In genomic region chr22:33921576-33922181, GRCh38 we compare ENCODE assay signal across 8 cellular contexts. TPM values are rescaled to one million over a fixed set of nuclear protein-coding genes. Genes with fewer than 3 reads are reported as not detected.
DNase-seq lines count a peak whose midpoint lies in the region; ATAC-seq and TF ChIP-seq lines count a peak whose summit lies in the region.

No MANE protein-coding gene starts in this region.

- H3K4me2 ChIP-seq in Karpas-422 (ENCODE audit: low read depth, low read length, poor library complexity, severe bottlenecking): peak overlapping the region; percentile 58

- 0% methylated on average over 9 to 12 of the region's 37 CpGs for WGBS in esophagus squamous epithelium, 2 donors

- H3K27me3 ChIP-seq in CD4-positive, alpha-beta memory T cell (ENCODE audit: insufficient read depth, low read length): peaks cover 5% of the 10 kb centered on the region
- H3K27me3 ChIP-seq in Karpas-422 (ENCODE audit: low read length) (no peaks in the 10 kb centered on the region), esophagus squamous epithelium (peaks cover 0 to 41% (median 0%) of the 10 kb centered on the region in 4 donors), thoracic aorta (replicated peaks; ENCODE audit: insufficient read depth) (no peaks in the 10 kb centered on the region)

- H3K9me2 ChIP-seq in Karpas-422 (replicated peaks; ENCODE audit: insufficient read depth, low read length): no peaks in the 10 kb centered on the region

- H4K20me1 ChIP-seq in Karpas-422 (ENCODE audit: insufficient read depth, low read depth, low read length): no peaks in the 10 kb centered on the region

- H3K27ac Mint-ChIP-seq in CD4-positive, alpha-beta memory T cell: peak overlapping the region in 1 of 7 donors; percentile 23
- no peak overlapping the region for H3K27ac Mint-ChIP-seq in activated CD8-positive, alpha-beta T cell treated with anti-CD3 and anti-CD28 coated beads, Interleukin-2, amount 10 ng/mL, durations not matched to agents 7 days and 5 days

- intact Hi-C loops in CD4-positive, alpha-beta memory T cell (cut with micrococcal nuclease): no loop called here
- intact Hi-C loops in esophagus squamous epithelium (cut with DNase I): loop anchor here (10.0 kb wide), 1 partner anchor 183 kb away; no protein-coding TSS in a partner anchor
- intact Hi-C loops in mucosa of descending colon (cut with DNase I, micrococcal nuclease): loop anchor here (10.0 kb wide), 1 partner anchor 183 kb away; no protein-coding TSS in a partner anchor

- no peak overlapping the region for H3K9ac ChIP-seq in Karpas-422 (ENCODE audit: low read length)

- POLR2A ChIA-PET in CD4-positive, alpha-beta memory T cell (lab: Charles Lee; ENCODE audit: partially characterized antibody): no interaction called here
- POLR2A ChIA-PET in activated CD8-positive, alpha-beta T cell treated with anti-CD3 and anti-CD28 coated beads, Interleukin-2, amount 10 ng/mL, durations not matched to agents 7 days and 5 days (lab: Charles Lee): no interaction called here

- CTCF ChIA-PET in CD4-positive, alpha-beta memory T cell (lab: Charles Lee; ENCODE audit: partially characterized antibody): interaction anchor here (2.1 kb wide), 1 partner anchor 10 kb away, joined by 6 read pairs; no protein-coding TSS in a partner anchor
- CTCF ChIA-PET in activated CD8-positive, alpha-beta T cell treated with anti-CD3 and anti-CD28 coated beads, Interleukin-2, amount 10 ng/mL, durations not matched to agents 7 days and 5 days (lab: Charles Lee): no interaction called here

- H3K36me3 Mint-ChIP-seq in CD4-positive, alpha-beta memory T cell: peaks cover 0 to 3% of the 10 kb centered on the region in 2 donors
- H3K36me3 Mint-ChIP-seq in activated CD8-positive, alpha-beta T cell treated with anti-CD3 and anti-CD28 coated beads, Interleukin-2, amount 10 ng/mL, durations not matched to agents 7 days and 5 days (ENCODE audit: low read depth): peaks cover 1% of the 10 kb centered on the region

- H3K4me3 Mint-ChIP-seq in CD4-positive, alpha-beta memory T cell: peak overlapping the region; percentile 80 to 89 (median 85)
- peak overlapping the region; percentile 57 for H3K4me3 Mint-ChIP-seq in activated CD8-positive, alpha-beta T cell treated with anti-CD3 and anti-CD28 coated beads, Interleukin-2, amount 10 ng/mL, durations not matched to agents 7 days and 5 days

- peaks cover 14% of the 10 kb centered on the region for H3K4me1 ChIP-seq in CD4-positive, alpha-beta memory T cell (ENCODE audit: insufficient read depth, low read length)
- peaks cover 3% of the 10 kb centered on the region; the same call in 1 of the 2 replicates for H3K4me1 ChIP-seq in Karpas-422 (ENCODE audit: low read length)
- H3K4me1 ChIP-seq in esophagus squamous epithelium: peaks cover 3 to 57% (median 20%) of the 10 kb centered on the region in 3 donors
- no peaks in the 10 kb centered on the region for H3K4me1 ChIP-seq in mucosa of descending colon (ENCODE audit: low read depth)
- peaks cover 3 to 29% of the 10 kb centered on the region in 2 donors for H3K4me1 ChIP-seq in thoracic aorta (ENCODE audit: control insufficient read depth in 1 of 2, low read depth in 2 of 2)

- TF ChIP-seq CTCF in esophagus squamous epithelium (IDR thresholded peaks at IDR 0.05) (no peak), mucosa of descending colon (IDR thresholded peaks at IDR 0.05) (no peak), thoracic aorta (IDR thresholded peaks at IDR 0.05) (no peak)

- no peaks in the 10 kb centered on the region for H3K79me2 ChIP-seq in Karpas-422 (ENCODE audit: low read length)

- no peak overlapping the region for H3K27ac ChIP-seq in CD4-positive, alpha-beta memory T cell (ENCODE audit: low read depth, low read length)
- no peak overlapping the region for H3K27ac ChIP-seq in Karpas-422 (ENCODE audit: low read length)
- peak overlapping the region; percentile 70 to 90 (median 83) for H3K27ac ChIP-seq in esophagus squamous epithelium
- H3K27ac ChIP-seq in thoracic aorta: peak overlapping the region; percentile 62 to 71

- peaks cover 27 to 36% of the 10 kb centered on the region in 2 donors for H3K27me3 Mint-ChIP-seq in CD4-positive, alpha-beta memory T cell
- peaks cover 48% of the 10 kb centered on the region for H3K27me3 Mint-ChIP-seq in activated CD8-positive, alpha-beta T cell treated with anti-CD3 and anti-CD28 coated beads, Interleukin-2, amount 10 ng/mL, durations not matched to agents 7 days and 5 days (ENCODE audit: low read depth)

- H3K9me3 Mint-ChIP-seq in CD4-positive, alpha-beta memory T cell: peaks cover 0 to 8% (median 1%) of the 10 kb centered on the region in 8 donors
- H3K9me3 Mint-ChIP-seq in activated CD8-positive, alpha-beta T cell treated with anti-CD3 and anti-CD28 coated beads, Interleukin-2, amount 10 ng/mL, durations not matched to agents 7 days and 5 days (ENCODE audit: insufficient read depth): no peaks in the 10 kb centered on the region

- H3K36me3 ChIP-seq in CD4-positive, alpha-beta memory T cell (ENCODE audit: insufficient read depth, low read length): no peaks in the 10 kb centered on the region
- no peaks in the 10 kb centered on the region for H3K36me3 ChIP-seq in Karpas-422 (ENCODE audit: insufficient read depth, low read length)
- H3K36me3 ChIP-seq in esophagus squamous epithelium: no peaks in the 10 kb centered on the region
- no peaks in the 10 kb centered on the region for H3K36me3 ChIP-seq in mucosa of descending colon (ENCODE audit: low read depth)
- no peaks in the 10 kb centered on the region for H3K36me3 ChIP-seq in thoracic aorta

- H3K4me3 ChIP-seq in CD4-positive, alpha-beta memory T cell (ENCODE audit: low read length in 2 of 2): peak overlapping the region in 1 of 2 donors; percentile 50
- H3K4me3 ChIP-seq in Karpas-422 (ENCODE audit: low read length) (no peak overlapping the region; the same call in 1 of the 2 replicates), esophagus squamous epithelium (peak overlapping the region; percentile 44 to 81 (median 70)), mucosa of descending colon (peak overlapping the region; percentile 75), thoracic aorta (peak overlapping the region; percentile 80)

- no peaks in the 10 kb centered on the region for H3K9me3 ChIP-seq in CD4-positive, alpha-beta memory T cell (ENCODE audit: control insufficient read depth in 1 of 2, low read length in 2 of 2)
- no peaks in the 10 kb centered on the region for H3K9me3 ChIP-seq in Karpas-422 (ENCODE audit: low read length)
- no peaks in the 10 kb centered on the region for H3K9me3 ChIP-seq in esophagus squamous epithelium
- H3K9me3 ChIP-seq in mucosa of descending colon: no peaks in the 10 kb centered on the region
- no peaks in the 10 kb centered on the region for H3K9me3 ChIP-seq in thoracic aorta

- H2AFZ ChIP-seq in Karpas-422 (ENCODE audit: low read length): peak overlapping the region; percentile 50; the same call in 1 of the 2 replicates

- DNase-seq in CD4-positive, alpha-beta memory T cell: peak in 1 of 5 donors; percentile 4
- DNase-seq in Karpas-422 (no peak), esophagus squamous epithelium (lab: John Stamatoyannopoulos, UW) (no peak), mucosa of descending colon (peak; percentile 64 to 73 (median 69)), thoracic aorta (ENCODE audit: low spot score) (no peak)
- peak; percentile 22 for DNase-seq in activated CD8-positive, alpha-beta T cell treated with anti-CD3 and anti-CD28 coated beads, Interleukin-2, amount 10 ng/mL, durations not matched to agents 7 days and 5 days
- no peak for DNase-seq in stimulated activated naive CD4-positive, alpha-beta T cell (lab: John Stamatoyannopoulos, UW)

- no peak for TF ChIP-seq POLR2A in esophagus squamous epithelium (IDR thresholded peaks at IDR 0.05)

- ATAC-seq in activated CD8-positive, alpha-beta T cell treated with anti-CD3 and anti-CD28 coated beads, Interleukin-2, amount 10 ng/mL, durations not matched to agents 7 days and 5 days: no peak
- ATAC-seq in mucosa of descending colon: peak; percentile 23
- ATAC-seq in thoracic aorta (ENCODE audit: insufficient number of reproducible peaks, low FRiP score, low read depth): no peak
- no peak for ATAC-seq in HG02571 (IDR thresholded peaks at IDR 0.05; ENCODE audit: unreplicated experiment)

- peaks cover 8 to 28% (median 17%) of the 10 kb centered on the region in 4 donors for H3K4me1 Mint-ChIP-seq in CD4-positive, alpha-beta memory T cell
- peaks cover 15% of the 10 kb centered on the region for H3K4me1 Mint-ChIP-seq in activated CD8-positive, alpha-beta T cell treated with anti-CD3 and anti-CD28 coated beads, Interleukin-2, amount 10 ng/mL, durations not matched to agents 7 days and 5 days (ENCODE audit: low read depth)

RNA-seq across cellular contexts. Expression of gene LARGE1, which starts 1.4 kb away (rescaled TPM):
- 1 to 10 TPM; 1.0 to 1.1 TPM for total RNA-seq in CD4-positive, alpha-beta memory T cell
- under 1 TPM in 1 of 2 donors, not detected in 1; 0.06 TPM for polyA plus RNA-seq in CD4-positive, alpha-beta memory T cell
- 0.15 and 1.0 TPM in 2 replicates for total RNA-seq in Karpas-422 (2014; rRNA removed; shearing (Covaris generic); ENCODE audit: low replicate concordance)
- total RNA-seq in activated CD8-positive, alpha-beta T cell treated with anti-CD3 and anti-CD28 coated beads, Interleukin-2, amount 10 ng/mL, durations not matched to agents 7 days and 5 days: under 1 TPM; 0.18 to 0.58 TPM
- total RNA-seq in esophagus squamous epithelium (10 to 100 TPM in 1 of 4 donors, 1 to 10 TPM in 3; 5.2 to 15.1 (median 6.6) TPM), mucosa of descending colon (10 to 100 TPM; 29.3 to 93.8 (median 67.7) TPM), thoracic aorta (10 to 100 TPM; 29.5 to 42.1 TPM)

Comparison
In these comparisons a context has a peak if more than half of its experiments do, and no peak if none do; other contexts are left out.
1. DNase-seq: peak in activated CD8-positive, alpha-beta T cell treated with anti-CD3 and anti-CD28 coated beads, Interleukin-2, amount 10 ng/mL, durations not matched to agents 7 days and 5 days (single experiment) and mucosa of descending colon (3 of 3); none in Karpas-422 (single experiment), esophagus squamous epithelium (single experiment), thoracic aorta (single experiment) and stimulated activated naive CD4-positive, alpha-beta T cell (0 of 6).
2. H3K27ac ChIP-seq: peak in esophagus squamous epithelium (4 of 4) and thoracic aorta (2 of 2); none in CD4-positive, alpha-beta memory T cell (single experiment) and Karpas-422 (single experiment).